Comparison of ENCODE assay signal across 29 cellular contexts in genomic region chr5:140242890-140243585, GRCh38. TPM values are rescaled to one million over a fixed set of nuclear protein-coding genes. Genes with fewer than 3 reads are reported as not detected.
A peak's percentile ranks its signal among the peaks of the same experiment; 100 is the strongest.
DNase-seq lines count a peak whose midpoint lies in the region; ATAC-seq, FAIRE-seq and TF ChIP-seq lines count a peak whose summit lies in the region.
"Had no signal": no experiment of that assay in that cellular context is flagged by ENCODE, and none has a peak within 500 bp of the region (broad histone marks: within the 10 kb centered on the region; RNA-seq: fewer than 3 reads in every experiment).

No MANE protein-coding gene starts in this region.

- H3K9me3 ChIP-seq in RWPE2 (ENCODE audit: severe bottlenecking), result no peaks in the 10 kb centered on the region
- H3K9me3 ChIP-seq in HepG2 (ENCODE audit: low read length), result no peaks in the 10 kb centered on the region
- no peaks in the 10 kb centered on the region for H3K9me3 ChIP-seq in stomach
- no peaks in the 10 kb centered on the region for H3K9me3 ChIP-seq in CD4-positive, alpha-beta memory T cell (ENCODE audit: control insufficient read depth in 1 of 2, low read length in 2 of 2)
- H3K9me3 ChIP-seq: right lobe of liver, uterus had no signal

- no peak for TF ChIP-seq CTCF in RWPE2 (IDR thresholded peaks at IDR 0.05; ENCODE audit: poor library complexity, severe bottlenecking)
- TF ChIP-seq CTCF in HepG2 (CRISPR knock-in tag; IDR thresholded peaks at IDR 0.05), result no peak
- no peak for TF ChIP-seq CTCF in stomach (IDR thresholded peaks at IDR 0.05)

- H3K4me1 Mint-ChIP-seq in CD4-positive, alpha-beta memory T cell, result peaks cover 9 to 18% (median 11%) of the 10 kb centered on the region in 4 donors

- no peaks in the 10 kb centered on the region for H3K27me3 Mint-ChIP-seq in CD4-positive, alpha-beta memory T cell
- H3K27me3 Mint-ChIP-seq: activated naive CD8-positive, alpha-beta T cell; T-helper 17 cell had no signal

- H3K4me1 ChIP-seq in RWPE2 (ENCODE audit: insufficient read depth, poor library complexity, severe bottlenecking) (peaks cover 18% of the 10 kb centered on the region), HepG2 (ENCODE audit: insufficient read depth, low read length) (peaks cover 23% of the 10 kb centered on the region), stomach (peaks cover 82 to 100% (median 99%) of the 10 kb centered on the region in 4 donors)
- peaks cover 10% of the 10 kb centered on the region for H3K4me1 ChIP-seq in CD4-positive, alpha-beta memory T cell (ENCODE audit: insufficient read depth, low read length)

- in situ Hi-C loops in HepG2 (cut with HindIII; ENCODE audit: extremely low pct_ligation_motif_present, low pct_unique_long_range_greater_than_20kb), result loop anchor here (5.0 kb wide), 1 partner anchor 119 kb away; the partner anchor contains the start of gene SLC4A9

- TF ChIP-seq POLR2A in HepG2 (IDR thresholded peaks at IDR 0.05; ENCODE audit: insufficient read depth in 1 of 2, low read depth in 2 of 2, low read length in 2 of 2) (no peak), stomach (IDR thresholded peaks at IDR 0.05) (no peak)

- no peak overlapping the region for H3K9ac ChIP-seq in HepG2 (ENCODE audit: insufficient read depth, low read depth, low read length)
- H3K9ac ChIP-seq: parathyroid adenoma had no signal

- H3K9me3 Mint-ChIP-seq in CD4-positive, alpha-beta memory T cell, result no peaks in the 10 kb centered on the region
- H3K9me3 Mint-ChIP-seq: endodermal cell; neural crest cell; stimulated activated effector memory CD8-positive, alpha-beta T cell treated with anti-CD3 and anti-CD28 coated beads, Interleukin-12 subunit alpha, Interleukin-12 subunit beta, amount 100 ng/mL, for 72 hours had no signal

- no peak overlapping the region for H3K4me3 Mint-ChIP-seq in CD4-positive, alpha-beta memory T cell
- H3K4me3 Mint-ChIP-seq: activated naive CD8-positive, alpha-beta T cell; endodermal cell; neural crest cell; stimulated activated effector memory CD8-positive, alpha-beta T cell treated with anti-CD3 and anti-CD28 coated beads, Interleukin-12 subunit alpha, Interleukin-12 subunit beta, amount 100 ng/mL, for 72 hours; T-helper 17 cell had no signal

- TF ChIP-seq RAD21 in HepG2 (CRISPR knock-in tag; IDR thresholded peaks at IDR 0.05), result no peak

- H3K36me3 ChIP-seq in RWPE2 (ENCODE audit: low read depth) (peaks cover 12% of the 10 kb centered on the region), HepG2 (replicated peaks in 1 of 2; ENCODE audit: control insufficient read depth in 1 of 2, insufficient read depth in 2 of 2, low read length in 2 of 2) (peaks cover 3 to 34% of the 10 kb centered on the region in 2 experiments), stomach (peaks cover 9 to 54% (median 39%) of the 10 kb centered on the region in 4 donors)
- H3K36me3 ChIP-seq in CD4-positive, alpha-beta memory T cell (ENCODE audit: insufficient read depth, low read length), result peaks cover 7% of the 10 kb centered on the region
- H3K36me3 ChIP-seq: uterus had no signal

- FAIRE-seq in HepG2 (lab: Jason Lieb, UNC), result no peak
- FAIRE-seq: frontal cortex, H54, K562 had no signal

- H3K27me3 ChIP-seq in RWPE2 (ENCODE audit: insufficient read depth, poor library complexity, severe bottlenecking) (no peaks in the 10 kb centered on the region), HepG2 (ENCODE audit: control insufficient read depth in 1 of 2, insufficient read depth in 2 of 2, low read length in 2 of 2) (no peaks in the 10 kb centered on the region), stomach (no peaks in the 10 kb centered on the region)
- H3K27me3 ChIP-seq in CD4-positive, alpha-beta memory T cell (ENCODE audit: insufficient read depth, low read length), result no peaks in the 10 kb centered on the region
- H3K27me3 ChIP-seq: cardiac muscle cell, right lobe of liver, uterus had no signal

- POLR2A ChIA-PET in HepG2 (lab: Yijun Ruan, JAX), result interaction anchor here (0.9 kb wide), 1 partner anchor 103 kb away, joined by 4 read pairs; the partner anchor contains the start of gene HBEGF
- POLR2A ChIA-PET in CD4-positive, alpha-beta memory T cell (lab: Charles Lee; ENCODE audit: partially characterized antibody), result interaction anchor here (1.1 kb wide), 1 partner anchor 60 kb away, joined by 3 read pairs; no protein-coding TSS in a partner anchor

- H3K4me3 ChIP-seq in RWPE2 (ENCODE audit: severe bottlenecking) (no peak overlapping the region), HepG2 (replicated peaks in 1 of 3; ENCODE audit: insufficient read depth in 1 of 3, low read depth in 2 of 3, low read length in 3 of 3) (no peak overlapping the region), stomach (no peak overlapping the region)
- H3K4me3 ChIP-seq in CD4-positive, alpha-beta memory T cell (ENCODE audit: low read length in 2 of 2), result no peak overlapping the region
- H3K4me3 ChIP-seq: cardiac muscle cell, coronary artery, K562, right lobe of liver, uterus had no signal

- ATAC-seq in RWPE2 (ENCODE audit: low read depth), result no peak
- no peak for ATAC-seq in HepG2
- ATAC-seq: K562; right lobe of liver; SK-N-SH treated with all-trans-retinoic acid at 6 μM for 48 hours; stimulated activated effector memory CD8-positive, alpha-beta T cell treated with anti-CD3 and anti-CD28 coated beads, Interleukin-12 subunit alpha, Interleukin-12 subunit beta, amount 100 ng/mL, for 72 hours; T-helper 17 cell had no signal

- no TSS peak for BruUV-seq in HepG2 (replicated peaks; lab: Mats Ljungman, UMichigan)

- WGBS in HepG2 (ENCODE audit: low lambda C conversion rate), result 89% methylated on average over 4 of the region's 4 CpGs
- WGBS in stomach, 5 donors, result 33 to 57% (median 43%) methylated on average over 4 of the region's 4 CpGs

- CTCF ChIA-PET in HepG2 (lab: Yijun Ruan, JAX; ENCODE audit: low intra/inter-chr PET ratio, low total read pairs), result interaction anchor here (2.3 to 3.9 kb wide), 2 partner anchors 108 to 115 kb away, joined by 17 to 31 read pairs; no protein-coding TSS in a partner anchor
- CTCF ChIA-PET in CD4-positive, alpha-beta memory T cell (lab: Charles Lee; ENCODE audit: partially characterized antibody), result interaction anchor here (0.6 to 17.3 kb wide), 19 partner anchors 11 to 1839 kb away, joined by 3 to 518 read pairs (median 8); partner anchors contain the start of genes HBEGF and PFDN1

- DNase-seq in NCI-H1092 treated with DMSO at 0.1 percent for 48 hours (lab: John Stamatoyannopoulos, UW) (peak; percentile 6), NCI-H1092 (lab: John Stamatoyannopoulos, UW) (no peak), RWPE2 (ENCODE audit: low spot score) (peak; percentile 45), HepG2 (ENCODE audit: low spot score) (no peak), stomach (peak; percentile 71), medulla oblongata (ENCODE audit: extremely low spot score) (no peak), OCI-M1 (lab: John Stamatoyannopoulos, UW) (no peak)
- no peak for DNase-seq in CD4-positive, alpha-beta memory T cell
- DNase-seq: 8988T; activated effector memory CD4-positive, alpha-beta T cell treated with Interleukin-2 at 50 U/mL for 16 hours; activated T-cell treated with anti-CD3 and anti-CD28 coated beads for 4 hours; aorta; NCI-H226; NCI-H748 treated with DMSO at 0.1 percent for 48 hours; stimulated activated CD4-positive, alpha-beta T cell treated with anti-CD3 and anti-CD28 coated beads, Interleukin-4, amount 100 ng/mL, for 24 hours; T-helper 17 cell had no signal

- H3K27ac ChIP-seq in RWPE2 (ENCODE audit: poor library complexity, severe bottlenecking), result no peak overlapping the region
- H3K27ac ChIP-seq in HepG2 (ENCODE audit: extremely low read length, insufficient read depth, low read length), result no peak overlapping the region
- H3K27ac ChIP-seq in stomach, result peak overlapping the region; percentile 21 to 82 (median 79)
- no peak overlapping the region for H3K27ac ChIP-seq in CD4-positive, alpha-beta memory T cell (ENCODE audit: low read depth, low read length)
- H3K27ac ChIP-seq: coronary artery, parathyroid adenoma, right lobe of liver, uterus had no signal

- intact Hi-C loops in HepG2 (cut with micrococcal nuclease; ENCODE audit: unreplicated experiment), result no loop called here
- intact Hi-C loops in stomach (cut with DNase I; ENCODE audit: low total_unique reads), result loop anchor here (5.0 kb wide), 1 partner anchor 114 kb away; no protein-coding TSS in a partner anchor
- intact Hi-C loops in CD4-positive, alpha-beta memory T cell (cut with micrococcal nuclease), result no loop called here

- no peaks in the 10 kb centered on the region for H3K79me2 ChIP-seq in HepG2 (ENCODE audit: insufficient read depth, low read length)
- H3K79me2 ChIP-seq: parathyroid adenoma had no signal

- no peak overlapping the region for H3K4me2 ChIP-seq in HepG2 (ENCODE audit: low read depth, low read length)

- H3K36me3 Mint-ChIP-seq in CD4-positive, alpha-beta memory T cell, result peaks cover 5 to 14% of the 10 kb centered on the region in 2 donors
- H3K36me3 Mint-ChIP-seq: activated naive CD8-positive, alpha-beta T cell had no signal

- TF ChIP-seq EP300 in HepG2 (IDR thresholded peaks at IDR 0.05; ENCODE audit: low read depth in 2 of 2, low read length in 2 of 2), result no peak
- no peak for TF ChIP-seq EP300 in HepG2 (CRISPR knock-in tag; IDR thresholded peaks at IDR 0.05; ENCODE audit: borderline replicate concordance)
- no peak for TF ChIP-seq EP300 in stomach (IDR thresholded peaks at IDR 0.05)

- H2AFZ ChIP-seq in HepG2 (ENCODE audit: low read length), result no peak overlapping the region
- H2AFZ ChIP-seq: parathyroid adenoma had no signal

- H4K20me1 ChIP-seq in HepG2 (ENCODE audit: insufficient read depth, low read length), result no peaks in the 10 kb centered on the region

- H3K27ac Mint-ChIP-seq in CD4-positive, alpha-beta memory T cell, result no peak overlapping the region
- H3K27ac Mint-ChIP-seq: activated naive CD8-positive, alpha-beta T cell had no signal

RNA-seq across cellular contexts. Expression of gene PFDN1, which starts 59.9 kb away (rescaled TPM):
- total RNA-seq in HepG2 (2016; rRNA removed; fragmentation: Illumina TruSeq; extraction: Trizol) (70.8 and 102 TPM in 2 replicates), stomach (100 to 1,000 TPM in 2 of 5 donors, 10 to 100 TPM in 3; 28.6 to 137 (median 52.1) TPM)
- total RNA-seq in HepG2 (2016; cell fraction: cytosol; rRNA removed; fragmentation: Illumina TruSeq; extraction: Trizol; ENCODE audit: low read depth), result 30.8 and 31.4 TPM in 2 replicates
- total RNA-seq in HepG2 (2016; cell fraction: insoluble cytoplasmic fraction; rRNA removed; fragmentation: Illumina TruSeq; extraction: Trizol), result 73.4 and 106 TPM in 2 replicates
- 63.5 and 65.6 TPM in 2 replicates for total RNA-seq in HepG2 (2016; cell fraction: membrane; rRNA removed; fragmentation: Illumina TruSeq; extraction: Trizol)
- 34.9 and 39.3 TPM in 2 replicates for total RNA-seq in HepG2 (2016; cell fraction: nucleus; rRNA removed; fragmentation: Illumina TruSeq; extraction: Trizol)
- polyA plus RNA-seq in HepG2 (2011; rRNA removed) (67.2 and 70.4 TPM in 2 replicates), stomach (10 to 100 TPM; 70.7 to 88.0 (median 77.8) TPM)
- polyA plus RNA-seq in HepG2 (2011; cell fraction: cytosol; rRNA removed), result 82.6 and 98.7 TPM in 2 replicates
- polyA plus RNA-seq in HepG2 (2011; cell fraction: nucleus; rRNA removed), result 19.1 and 24.2 TPM in 2 replicates
- 91.4 and 114 TPM in 2 replicates for polyA plus RNA-seq in HepG2 (2012)
- 34.9 and 37.0 TPM in 2 replicates for polyA plus RNA-seq in HepG2 (2016; cell fraction: cytosol; fragmentation: Illumina TruSeq; extraction: Trizol; ENCODE audit: low read depth)
- 154 TPM in 2 replicates for polyA plus RNA-seq in HepG2 (2016; cell fraction: insoluble cytoplasmic fraction; fragmentation: Illumina TruSeq; extraction: Trizol; ENCODE audit: low read depth)
- polyA plus RNA-seq in HepG2 (2016; cell fraction: membrane; fragmentation: Illumina TruSeq; extraction: Trizol; ENCODE audit: low read depth), result 58.7 and 63.7 TPM in 2 replicates
- polyA plus RNA-seq in HepG2 (2016; cell fraction: nucleus; fragmentation: Illumina TruSeq; extraction: Trizol; ENCODE audit: insufficient read depth, low read depth), result 45.6 and 54.4 TPM in 2 replicates
- polyA minus RNA-seq in HepG2 (2011; rRNA and poly(A)+ RNA removed; ENCODE audit: low replicate concordance), result 91.1 and 127 TPM in 2 replicates
- 32.0 and 33.9 TPM in 2 replicates for polyA minus RNA-seq in HepG2 (2011; cell fraction: cytosol; rRNA and poly(A)+ RNA removed)
- polyA minus RNA-seq in HepG2 (2011; cell fraction: nucleus; rRNA and poly(A)+ RNA removed), result 33.0 and 40.5 TPM in 2 replicates
- total RNA-seq in CD4-positive, alpha-beta memory T cell, result 10 to 100 TPM; 24.8 to 26.2 TPM
- 100 to 1,000 TPM; 116 to 223 TPM for polyA plus RNA-seq in CD4-positive, alpha-beta memory T cell

Comparison
In these comparisons a context has a peak if more than half of its experiments do, and no peak if none do; other contexts are left out.
1. DNase-seq: peak in NCI-H1092 treated with DMSO at 0.1 percent for 48 hours (single experiment), RWPE2 (single experiment) and stomach (single experiment); none in NCI-H1092 (single experiment), HepG2 (single experiment), medulla oblongata (single experiment), OCI-M1 (single experiment) and CD4-positive, alpha-beta memory T cell (0 of 5).
2. H3K27ac ChIP-seq: peak in stomach (5 of 5); none in RWPE2 (single experiment), HepG2 (single experiment) and CD4-positive, alpha-beta memory T cell (single experiment).